1 cellular context compared by ENCODE assay signal in genomic region chr17:79818026-79818758, GRCh38.
A peak's percentile ranks its signal among the peaks of the same experiment; 100 is the strongest.
TF ChIP-seq lines count a peak whose summit lies in the region.

No MANE protein-coding gene starts in this region.

TF ChIP-seq in HepG2, 621 proteins besides CTCF, POLR2A, EP300 and RAD21 (continued from another document):
- TF ChIP-seq ZNF567 (CRISPR knock-in tag; IDR thresholded peaks at IDR 0.05; ENCODE audit: borderline replicate concordance) = no peak
- TF ChIP-seq, protein P1, sequence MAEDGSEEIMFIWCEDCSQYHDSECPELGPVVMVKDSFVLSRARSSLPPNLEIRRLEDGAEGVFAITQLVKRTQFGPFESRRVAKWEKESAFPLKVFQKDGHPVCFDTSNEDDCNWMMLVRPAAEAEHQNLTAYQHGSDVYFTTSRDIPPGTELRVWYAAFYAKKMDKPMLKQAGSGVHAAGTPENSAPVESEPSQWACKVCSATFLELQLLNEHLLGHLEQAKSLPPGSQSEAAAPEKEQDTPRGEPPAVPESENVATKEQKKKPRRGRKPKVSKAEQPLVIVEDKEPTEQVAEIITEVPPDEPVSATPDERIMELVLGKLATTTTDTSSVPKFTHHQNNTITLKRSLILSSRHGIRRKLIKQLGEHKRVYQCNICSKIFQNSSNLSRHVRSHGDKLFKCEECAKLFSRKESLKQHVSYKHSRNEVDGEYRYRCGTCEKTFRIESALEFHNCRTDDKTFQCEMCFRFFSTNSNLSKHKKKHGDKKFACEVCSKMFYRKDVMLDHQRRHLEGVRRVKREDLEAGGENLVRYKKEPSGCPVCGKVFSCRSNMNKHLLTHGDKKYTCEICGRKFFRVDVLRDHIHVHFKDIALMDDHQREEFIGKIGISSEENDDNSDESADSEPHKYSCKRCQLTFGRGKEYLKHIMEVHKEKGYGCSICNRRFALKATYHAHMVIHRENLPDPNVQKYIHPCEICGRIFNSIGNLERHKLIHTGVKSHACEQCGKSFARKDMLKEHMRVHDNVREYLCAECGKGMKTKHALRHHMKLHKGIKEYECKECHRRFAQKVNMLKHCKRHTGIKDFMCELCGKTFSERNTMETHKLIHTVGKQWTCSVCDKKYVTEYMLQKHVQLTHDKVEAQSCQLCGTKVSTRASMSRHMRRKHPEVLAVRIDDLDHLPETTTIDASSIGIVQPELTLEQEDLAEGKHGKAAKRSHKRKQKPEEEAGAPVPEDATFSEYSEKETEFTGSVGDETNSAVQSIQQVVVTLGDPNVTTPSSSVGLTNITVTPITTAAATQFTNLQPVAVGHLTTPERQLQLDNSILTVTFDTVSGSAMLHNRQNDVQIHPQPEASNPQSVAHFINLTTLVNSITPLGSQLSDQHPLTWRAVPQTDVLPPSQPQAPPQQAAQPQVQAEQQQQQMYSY (CRISPR knock-in tag; IDR thresholded peaks at IDR 0.05) = no peak
- TF ChIP-seq, protein P2, sequence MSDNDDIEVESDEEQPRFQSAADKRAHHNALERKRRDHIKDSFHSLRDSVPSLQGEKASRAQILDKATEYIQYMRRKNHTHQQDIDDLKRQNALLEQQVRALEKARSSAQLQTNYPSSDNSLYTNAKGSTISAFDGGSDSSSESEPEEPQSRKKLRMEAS (IDR thresholded peaks at IDR 0.05) = peak; percentile 96
- TF ChIP-seq TCF7L2 (IDR thresholded peaks at IDR 0.05; ENCODE audit: low read depth, low read length) = no peak
- TF ChIP-seq FOXK2 (IDR thresholded peaks at IDR 0.05) = no peak
- TF ChIP-seq FOXA3 (CRISPR knock-in tag; IDR thresholded peaks at IDR 0.05) = peak; percentile 46
- TF ChIP-seq, protein P3, sequence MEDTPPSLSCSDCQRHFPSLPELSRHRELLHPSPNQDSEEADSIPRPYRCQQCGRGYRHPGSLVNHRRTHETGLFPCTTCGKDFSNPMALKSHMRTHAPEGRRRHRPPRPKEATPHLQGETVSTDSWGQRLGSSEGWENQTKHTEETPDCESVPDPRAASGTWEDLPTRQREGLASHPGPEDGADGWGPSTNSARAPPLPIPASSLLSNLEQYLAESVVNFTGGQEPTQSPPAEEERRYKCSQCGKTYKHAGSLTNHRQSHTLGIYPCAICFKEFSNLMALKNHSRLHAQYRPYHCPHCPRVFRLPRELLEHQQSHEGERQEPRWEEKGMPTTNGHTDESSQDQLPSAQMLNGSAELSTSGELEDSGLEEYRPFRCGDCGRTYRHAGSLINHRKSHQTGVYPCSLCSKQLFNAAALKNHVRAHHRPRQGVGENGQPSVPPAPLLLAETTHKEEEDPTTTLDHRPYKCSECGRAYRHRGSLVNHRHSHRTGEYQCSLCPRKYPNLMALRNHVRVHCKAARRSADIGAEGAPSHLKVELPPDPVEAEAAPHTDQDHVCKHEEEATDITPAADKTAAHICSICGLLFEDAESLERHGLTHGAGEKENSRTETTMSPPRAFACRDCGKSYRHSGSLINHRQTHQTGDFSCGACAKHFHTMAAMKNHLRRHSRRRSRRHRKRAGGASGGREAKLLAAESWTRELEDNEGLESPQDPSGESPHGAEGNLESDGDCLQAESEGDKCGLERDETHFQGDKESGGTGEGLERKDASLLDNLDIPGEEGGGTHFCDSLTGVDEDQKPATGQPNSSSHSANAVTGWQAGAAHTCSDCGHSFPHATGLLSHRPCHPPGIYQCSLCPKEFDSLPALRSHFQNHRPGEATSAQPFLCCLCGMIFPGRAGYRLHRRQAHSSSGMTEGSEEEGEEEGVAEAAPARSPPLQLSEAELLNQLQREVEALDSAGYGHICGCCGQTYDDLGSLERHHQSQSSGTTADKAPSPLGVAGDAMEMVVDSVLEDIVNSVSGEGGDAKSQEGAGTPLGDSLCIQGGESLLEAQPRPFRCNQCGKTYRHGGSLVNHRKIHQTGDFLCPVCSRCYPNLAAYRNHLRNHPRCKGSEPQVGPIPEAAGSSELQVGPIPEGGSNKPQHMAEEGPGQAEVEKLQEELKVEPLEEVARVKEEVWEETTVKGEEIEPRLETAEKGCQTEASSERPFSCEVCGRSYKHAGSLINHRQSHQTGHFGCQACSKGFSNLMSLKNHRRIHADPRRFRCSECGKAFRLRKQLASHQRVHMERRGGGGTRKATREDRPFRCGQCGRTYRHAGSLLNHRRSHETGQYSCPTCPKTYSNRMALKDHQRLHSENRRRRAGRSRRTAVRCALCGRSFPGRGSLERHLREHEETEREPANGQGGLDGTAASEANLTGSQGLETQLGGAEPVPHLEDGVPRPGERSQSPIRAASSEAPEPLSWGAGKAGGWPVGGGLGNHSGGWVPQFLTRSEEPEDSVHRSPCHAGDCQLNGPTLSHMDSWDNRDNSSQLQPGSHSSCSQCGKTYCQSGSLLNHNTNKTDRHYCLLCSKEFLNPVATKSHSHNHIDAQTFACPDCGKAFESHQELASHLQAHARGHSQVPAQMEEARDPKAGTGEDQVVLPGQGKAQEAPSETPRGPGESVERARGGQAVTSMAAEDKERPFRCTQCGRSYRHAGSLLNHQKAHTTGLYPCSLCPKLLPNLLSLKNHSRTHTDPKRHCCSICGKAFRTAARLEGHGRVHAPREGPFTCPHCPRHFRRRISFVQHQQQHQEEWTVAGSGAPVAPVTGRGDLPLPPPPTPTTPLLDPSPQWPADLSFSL (CRISPR knock-in tag; IDR thresholded peaks at IDR 0.05) = no peak
